16 cellular contexts compared by ENCODE assay signal in the genomic region with DNA sequence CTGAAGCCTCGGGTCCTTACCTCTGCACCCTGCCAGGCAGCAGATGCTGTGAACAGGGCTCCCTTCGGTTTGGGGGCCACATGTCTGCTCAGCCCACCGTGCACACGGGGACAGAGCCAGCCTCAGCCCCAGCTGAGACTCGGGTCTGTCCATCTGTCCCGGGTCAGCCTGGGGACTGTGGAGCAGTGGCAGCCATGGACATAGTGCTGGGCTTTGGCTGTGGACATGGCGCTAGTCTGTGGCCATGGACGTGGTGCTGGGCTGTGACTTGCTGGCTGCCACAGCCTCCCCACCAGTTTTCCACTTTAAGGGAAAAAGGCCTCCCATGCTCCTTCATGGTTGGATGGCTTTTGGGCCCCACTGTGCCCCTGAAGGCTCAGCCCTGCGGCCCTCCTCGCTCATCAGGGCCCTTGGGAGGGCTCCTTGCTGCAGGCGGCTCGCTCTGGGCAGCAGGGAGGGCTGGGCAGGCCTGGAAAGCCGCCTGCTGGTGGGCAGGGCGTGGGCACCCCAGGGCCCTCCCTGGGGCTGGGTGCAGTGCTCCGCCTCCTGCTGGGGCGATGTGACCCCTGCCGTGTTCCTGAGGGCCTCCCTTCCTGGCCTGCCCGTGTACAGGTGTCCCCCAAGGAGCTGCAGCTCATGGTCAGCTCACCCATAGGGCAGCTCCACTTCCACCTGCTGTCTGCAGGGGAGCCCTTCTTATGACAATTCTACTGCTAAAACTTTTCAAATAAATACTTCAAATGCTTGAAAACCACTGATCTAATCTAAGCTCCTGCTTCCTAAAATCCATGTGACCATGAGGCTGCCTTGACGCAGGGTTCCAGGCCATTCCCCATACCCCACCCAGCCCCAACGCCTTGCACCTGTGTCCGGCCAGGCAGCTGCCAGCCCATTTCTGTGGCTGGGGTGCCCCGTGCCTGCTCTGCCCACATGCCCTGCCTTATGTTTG.
DNase-seq lines count a peak whose midpoint lies in the region; ATAC-seq and TF ChIP-seq lines count a peak whose summit lies in the region.
"Had no signal": no experiment of that assay in that cellular context is flagged by ENCODE, and none has a peak within 500 bp of the region (broad histone marks: within the 10 kb centered on the region; RNA-seq: fewer than 3 reads in every experiment).

No MANE protein-coding gene starts in this region.

- no peak for TF ChIP-seq POLR2A in IMR-90 (IDR thresholded peaks at IDR 0.05; ENCODE audit: low read depth, low read length)

- H3F3A ChIP-seq in neural progenitor cell (ENCODE audit: low read depth), result no peaks in the 10 kb centered on the region

- H2BK15ac ChIP-seq in IMR-90 (ENCODE audit: low read depth, low read length), result no peak overlapping the region

- peak overlapping the region; percentile 30 for H3K4me3 Mint-ChIP-seq in neural progenitor cell

- H2BK20ac ChIP-seq in IMR-90 (ENCODE audit: low read depth, low read length), result no peak overlapping the region

- CTCF ChIA-PET in BJ (lab: Yijun Ruan, JAX) (interaction anchor here (0.5 to 10.4 kb wide), 20 partner anchors 9 to 280 kb away, joined by 3 to 209 read pairs (median 6); no protein-coding TSS in a partner anchor), IMR-90 (lab: Yijun Ruan, JAX) (interaction anchor here (1.1 to 1.5 kb wide), 2 partner anchors 9 kb away, joined by 3 read pairs; no protein-coding TSS in a partner anchor)

- TF ChIP-seq RAD21 in IMR-90 (IDR thresholded peaks at IDR 0.05; ENCODE audit: low read length), result no peak

- H3K18ac ChIP-seq in IMR-90 (ENCODE audit: low read depth, low read length), result no peak overlapping the region

- no peak overlapping the region for H4K91ac ChIP-seq in IMR-90 (ENCODE audit: insufficient read depth, low read depth, low read length)

- no peaks in the 10 kb centered on the region for H3K9me3 Mint-ChIP-seq in neural progenitor cell
- H3K9me3 Mint-ChIP-seq: activated naive CD4-positive, alpha-beta T cell treated with anti-CD3 and anti-CD28 coated beads, Interleukin-2, amount 50 U/mL, for 24 hours; activated T-cell treated with anti-CD3 and anti-CD28 coated beads, Interleukin-2, amount 50 U/mL, for 72 hours; CD4-positive, alpha-beta T cell had no signal

- H3K9ac ChIP-seq in IMR-90 (ENCODE audit: low read depth, low read length) (no peak overlapping the region), neural progenitor cell (no peak overlapping the region)

- H2AK5ac ChIP-seq in IMR-90 (ENCODE audit: low read depth, low read length), result no peak overlapping the region

- peaks cover 4% of the 10 kb centered on the region; the same call in 1 of the 2 replicates for H3K4me1 ChIP-seq in IMR-90 (ENCODE audit: control insufficient read depth, insufficient read depth, low read length)
- H3K4me1 ChIP-seq in neural progenitor cell, result no peaks in the 10 kb centered on the region

- DNase-seq in BJ (ENCODE audit: low read depth) (no peak), IMR-90 (no peak), choroid plexus epithelial cell (ENCODE audit: low read depth) (no peak), neural progenitor cell (ENCODE audit: low spot score) (no peak), pons (ENCODE audit: low spot score) (no peak), NCI-H1092 (lab: John Stamatoyannopoulos, UW) (no peak), NCI-H526 (lab: John Stamatoyannopoulos, UW) (no peak), mucosa of gallbladder (ENCODE audit: low spot score) (no peak)
- DNase-seq: NCI-H187 had no signal

- H4K20me1 ChIP-seq in IMR-90 (ENCODE audit: insufficient read depth, low read length) (peaks cover 7% of the 10 kb centered on the region; the same call in 1 of the 2 replicates), neural progenitor cell (ENCODE audit: low read depth) (peaks cover 44% of the 10 kb centered on the region)

- no peak overlapping the region for H3K14ac ChIP-seq in IMR-90 (replicated peaks; ENCODE audit: low read depth, low read length)

- no peaks in the 10 kb centered on the region for H3K79me1 ChIP-seq in IMR-90 (ENCODE audit: low read depth in 1 of 2, low read length in 2 of 2)

- H3K27ac ChIP-seq in IMR-90 (ENCODE audit: insufficient read depth, low read length), result no peak overlapping the region
- H3K27ac ChIP-seq in neural progenitor cell, result no peak overlapping the region
- H3K27ac ChIP-seq: coronary artery, right lobe of liver had no signal

- H2AK9ac ChIP-seq in IMR-90 (replicated peaks; ENCODE audit: low read depth, low read length, poor library complexity), result peak overlapping the region; percentile 33

- H3K36me3 ChIP-seq in BJ (ENCODE audit: control insufficient read depth, insufficient read depth, low read length) (peaks cover 2% of the 10 kb centered on the region; the same call in 1 of the 2 replicates), IMR-90 (ENCODE audit: control insufficient read depth, insufficient read depth, low read length) (peaks cover 4% of the 10 kb centered on the region; the same call in 1 of the 2 replicates), neural progenitor cell (no peaks in the 10 kb centered on the region)

- no peaks in the 10 kb centered on the region for H3K9me1 ChIP-seq in IMR-90 (ENCODE audit: insufficient read depth, low read length)

- peak overlapping the region; percentile 86 for H2AFZ ChIP-seq in IMR-90 (replicated peaks; ENCODE audit: low read length, poor library complexity)
- no peak overlapping the region for H2AFZ ChIP-seq in neural progenitor cell (replicated peaks)

- no peaks in the 10 kb centered on the region for H3K9me3 ChIP-seq in IMR-90 (ENCODE audit: control insufficient read depth, insufficient read depth, low read length)
- no peaks in the 10 kb centered on the region for H3K9me3 ChIP-seq in neural progenitor cell (ENCODE audit: low read depth)
- H3K9me3 ChIP-seq: right lobe of liver, tibial nerve had no signal

- intact Hi-C loops in IMR-90 (cut with micrococcal nuclease), result loop anchor here (1.0 kb wide), 1 partner anchor 57 kb away; no protein-coding TSS in a partner anchor

- ATAC-seq in IMR-90 (ENCODE audit: low read depth), result no peak

- BruUV-seq in IMR-90 (replicated peaks; lab: Mats Ljungman, UMichigan), result no TSS peak

- TF ChIP-seq CTCF in BJ (IDR thresholded peaks at IDR 0.05; ENCODE audit: insufficient read depth, low read depth, low read length) (peak; percentile 6; the same call in 1 of the 2 replicates), IMR-90 (conservative IDR thresholded peaks at IDR 0.05; ENCODE audit: low read depth, low read length) (no peak), choroid plexus epithelial cell (conservative IDR thresholded peaks at IDR 0.05; ENCODE audit: low read depth, low read length) (peak; percentile 6), neural progenitor cell (IDR thresholded peaks at IDR 0.05) (no peak)

- H3K36me3 Mint-ChIP-seq in neural progenitor cell, result no peaks in the 10 kb centered on the region
- H3K36me3 Mint-ChIP-seq: activated naive CD4-positive, alpha-beta T cell treated with anti-CD3 and anti-CD28 coated beads, Interleukin-2, amount 50 U/mL, for 24 hours had no signal

- H3K4me2 ChIP-seq in IMR-90 (ENCODE audit: low read depth, low read length) (no peak overlapping the region), neural progenitor cell (no peak overlapping the region)

- POLR2A ChIA-PET in BJ (lab: Charles Lee) (no interaction called here), IMR-90 (lab: Charles Lee; ENCODE audit: unreplicated experiment) (no interaction called here)

- dilution Hi-C loops in IMR-90 (cut with HindIII; ENCODE audit: low sequenced_read_pairs, unreplicated experiment), result no loop called here

- H3K56ac ChIP-seq in IMR-90 (ENCODE audit: extremely low read depth, insufficient read depth, low read length), result no peak overlapping the region

- H2BK120ac ChIP-seq in IMR-90 (ENCODE audit: low read depth, low read length), result no peak overlapping the region

- peaks cover 10% of the 10 kb centered on the region for H3K27me3 Mint-ChIP-seq in neural progenitor cell (ENCODE audit: insufficient read depth, low read depth)

- no peak overlapping the region for H2BK5ac ChIP-seq in IMR-90 (ENCODE audit: low read depth, low read length, poor library complexity, severe bottlenecking)

- H4K5ac ChIP-seq in IMR-90 (ENCODE audit: low read depth, low read length), result no peak overlapping the region

- no peak overlapping the region for H3K4me3 ChIP-seq in BJ (ENCODE audit: low read depth, low read length)
- H3K4me3 ChIP-seq in IMR-90 (ENCODE audit: insufficient read depth, low read depth, low read length), result no peak overlapping the region
- no peak overlapping the region for H3K4me3 ChIP-seq in choroid plexus epithelial cell (ENCODE audit: low read depth, low read length)
- H3K4me3 ChIP-seq in neural progenitor cell, result no peak overlapping the region
- H3K4me3 ChIP-seq: GM12878, right lobe of liver, tibial nerve had no signal

- H4K8ac ChIP-seq in IMR-90 (ENCODE audit: low read depth in 2 of 2, low read length in 2 of 2), result no peak overlapping the region

- in situ Hi-C loops in IMR-90 (cut with MboI; ENCODE audit: low sequenced_read_pairs), result loop anchor here (5.0 kb wide), 1 partner anchor 56 kb away; no protein-coding TSS in a partner anchor

- WGBS in IMR-90 (ENCODE audit: extremely low coverage in 2 of 2, insufficient read length in 1 of 2), 2 experiments, result 93% methylated on average over 10 of the region's 22 CpGs; no CpG with 5 or more reads in 1 of the 2 experiments

- no peak overlapping the region for H3K4ac ChIP-seq in IMR-90 (ENCODE audit: low read depth, low read length)

- H3K4me1 Mint-ChIP-seq in neural progenitor cell, result peaks cover 12% of the 10 kb centered on the region

- H3K27me3 ChIP-seq in BJ (ENCODE audit: control insufficient read depth, insufficient read depth, low read length) (peaks cover 2% of the 10 kb centered on the region; the same call in 1 of the 2 replicates), IMR-90 (ENCODE audit: control insufficient read depth, insufficient read depth, low read length) (no peaks in the 10 kb centered on the region; the same call in 1 of the 2 replicates), neural progenitor cell (peaks cover 16% of the 10 kb centered on the region)
- H3K27me3 ChIP-seq: right lobe of liver, tibial nerve had no signal

- no peak overlapping the region for H3K23ac ChIP-seq in IMR-90 (ENCODE audit: low read depth, low read length)

- no peaks in the 10 kb centered on the region for H3K79me2 ChIP-seq in neural progenitor cell (ENCODE audit: low read depth)

- peak overlapping the region; percentile 60 for H3K27ac Mint-ChIP-seq in neural progenitor cell
- H3K27ac Mint-ChIP-seq: activated naive CD4-positive, alpha-beta T cell treated with anti-CD3 and anti-CD28 coated beads, Interleukin-2, amount 50 U/mL, for 24 hours; activated T-cell treated with anti-CD3 and anti-CD28 coated beads, Interleukin-2, amount 50 U/mL, for 72 hours; CD4-positive, alpha-beta T cell had no signal

TF ChIP-seq in IMR-90, 13 proteins besides CTCF, POLR2A, EP300 and RAD21 (continues in another document):
- no peak for TF ChIP-seq MXI1 (IDR thresholded peaks at IDR 0.05; ENCODE audit: borderline replicate concordance, low read depth, low read length)
- TF ChIP-seq, protein P1, sequence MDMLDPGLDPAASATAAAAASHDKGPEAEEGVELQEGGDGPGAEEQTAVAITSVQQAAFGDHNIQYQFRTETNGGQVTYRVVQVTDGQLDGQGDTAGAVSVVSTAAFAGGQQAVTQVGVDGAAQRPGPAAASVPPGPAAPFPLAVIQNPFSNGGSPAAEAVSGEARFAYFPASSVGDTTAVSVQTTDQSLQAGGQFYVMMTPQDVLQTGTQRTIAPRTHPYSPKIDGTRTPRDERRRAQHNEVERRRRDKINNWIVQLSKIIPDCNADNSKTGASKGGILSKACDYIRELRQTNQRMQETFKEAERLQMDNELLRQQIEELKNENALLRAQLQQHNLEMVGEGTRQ (IDR thresholded peaks at IDR 0.05; ENCODE audit: low read depth, low read length), result no peak

Comparison
In these comparisons a context has a peak if more than half of its experiments do, and no peak if none do; other contexts are left out.
1. CTCF ChIP-seq: peak in BJ (single experiment) and choroid plexus epithelial cell (single experiment); none in IMR-90 (single experiment) and neural progenitor cell (single experiment).